8 cellular contexts compared by ENCODE assay signal in genomic region chr14:21264025-21264801, GRCh38. TPM values are rescaled to one million over a fixed set of nuclear protein-coding genes. Genes with fewer than 3 reads are reported as not detected.
DNase-seq lines count a peak whose midpoint lies in the region; ATAC-seq lines count a peak whose summit lies in the region.

No MANE protein-coding gene starts in this region.

- H3K4me1 ChIP-seq in iPS-20b (ENCODE audit: insufficient read depth, low read length) = peaks cover 27% of the 10 kb centered on the region; the same call in 1 of the 2 replicates

- peak overlapping the region; percentile 23; the same call in 1 of the 2 replicates for H3K9ac ChIP-seq in iPS-20b (ENCODE audit: low read depth, low read length)

- H3K4me3 Mint-ChIP-seq in activated CD4-positive, alpha-beta memory T cell treated with anti-CD3 and anti-CD28 coated beads, Interleukin-2, amount 10 ng/mL, durations not matched to agents 7 days and 5 days = peak overlapping the region; percentile 61

- POLR2A ChIA-PET in activated CD4-positive, alpha-beta memory T cell treated with anti-CD3 and anti-CD28 coated beads, Interleukin-2, amount 10 ng/mL, durations not matched to agents 7 days and 5 days (lab: Charles Lee) = interaction anchor here (0.9 to 7.8 kb wide), 15 partner anchors 9 to 1268 kb away, joined by 3 to 76 read pairs (median 5); partner anchors contain the start of genes METTL3 and SUPT16H

- H3K4me1 Mint-ChIP-seq in activated CD4-positive, alpha-beta memory T cell treated with anti-CD3 and anti-CD28 coated beads, Interleukin-2, amount 10 ng/mL, durations not matched to agents 7 days and 5 days = peaks cover 72% of the 10 kb centered on the region

- peaks cover 94% of the 10 kb centered on the region for H3K36me3 ChIP-seq in iPS-20b (ENCODE audit: insufficient read depth, low read depth, low read length)

- CTCF ChIA-PET in activated CD4-positive, alpha-beta memory T cell treated with anti-CD3 and anti-CD28 coated beads, Interleukin-2, amount 10 ng/mL, durations not matched to agents 7 days and 5 days (lab: Charles Lee) = interaction anchor here (0.8 to 1.6 kb wide), 4 partner anchors 9 to 161 kb away, joined by 3 to 5 read pairs (median 3); no protein-coding TSS in a partner anchor

- H3K27me3 Mint-ChIP-seq in activated CD4-positive, alpha-beta memory T cell treated with anti-CD3 and anti-CD28 coated beads, Interleukin-2, amount 10 ng/mL, durations not matched to agents 7 days and 5 days = no peaks in the 10 kb centered on the region

- no peaks in the 10 kb centered on the region for H3K27me3 ChIP-seq in iPS-20b (ENCODE audit: insufficient read depth, low read length)

- DNase-seq in CD1c-positive myeloid dendritic cell (ENCODE audit: extremely low spot score) (peak; percentile 74), DMS153 (lab: John Stamatoyannopoulos, UW) (no peak), NCI-H2196 (lab: John Stamatoyannopoulos, UW; ENCODE audit: unreplicated experiment) (no peak), NCI-H187 treated with DMSO at 0.1 percent for 48 hours (lab: John Stamatoyannopoulos, UW) (no peak)
- DNase-seq in activated CD4-positive, alpha-beta memory T cell treated with anti-CD3 and anti-CD28 coated beads, Interleukin-2, amount 10 ng/mL, durations not matched to agents 7 days and 5 days = no peak

- no peak overlapping the region for H3K27ac ChIP-seq in iPS-20b (ENCODE audit: low read length)

- H3K9me3 ChIP-seq in iPS-20b (ENCODE audit: insufficient read depth, low read depth, low read length) = no peaks in the 10 kb centered on the region

- ATAC-seq in GM19395 (IDR thresholded peaks at IDR 0.05; ENCODE audit: unreplicated experiment) (peak; percentile 75), HG03442 (IDR thresholded peaks at IDR 0.05; ENCODE audit: unreplicated experiment) (peak; percentile 76)

- peaks cover 87% of the 10 kb centered on the region for H3K36me3 Mint-ChIP-seq in activated CD4-positive, alpha-beta memory T cell treated with anti-CD3 and anti-CD28 coated beads, Interleukin-2, amount 10 ng/mL, durations not matched to agents 7 days and 5 days (ENCODE audit: low read depth)

- peak overlapping the region; percentile 99 for H3K27ac Mint-ChIP-seq in activated CD4-positive, alpha-beta memory T cell treated with anti-CD3 and anti-CD28 coated beads, Interleukin-2, amount 10 ng/mL, durations not matched to agents 7 days and 5 days

- H3K4me3 ChIP-seq in iPS-20b (ENCODE audit: low read length) = peak overlapping the region; percentile 99

- H3K9me3 Mint-ChIP-seq in activated CD4-positive, alpha-beta memory T cell treated with anti-CD3 and anti-CD28 coated beads, Interleukin-2, amount 10 ng/mL, durations not matched to agents 7 days and 5 days = no peaks in the 10 kb centered on the region

RNA-seq across cellular contexts. Expression of gene HNRNPC, which starts 5.0 kb away (rescaled TPM):
- total RNA-seq in activated CD4-positive, alpha-beta memory T cell treated with anti-CD3 and anti-CD28 coated beads, Interleukin-2, amount 10 ng/mL, durations not matched to agents 7 days and 5 days = 100 to 1,000 TPM; 689 to 710 TPM

RNA-seq across cellular contexts. Expression of gene RPGRIP1, which starts 15.7 kb away (rescaled TPM):
- not detected for total RNA-seq in activated CD4-positive, alpha-beta memory T cell treated with anti-CD3 and anti-CD28 coated beads, Interleukin-2, amount 10 ng/mL, durations not matched to agents 7 days and 5 days
